Comparison of ENCODE assay signal across 31 cellular contexts in genomic region chr2:164742738-164743317, GRCh38.
"Had no signal": no experiment of that assay in that cellular context is flagged by ENCODE, and none has a peak within 500 bp of the region (broad histone marks: within the 10 kb centered on the region; RNA-seq: fewer than 3 reads in every experiment).

No MANE protein-coding gene starts in this region.

- H3K27me3 ChIP-seq: ascending aorta, brain microvascular endothelial cell, esophagus muscularis mucosa, foreskin keratinocyte, neutrophil, sigmoid colon, tibial nerve had no signal

- H3K9me3 ChIP-seq: ascending aorta, esophagus muscularis mucosa, lower lobe of right lung, mucosa of descending colon, neutrophil, prostate gland, sigmoid colon, tibial nerve had no signal

- H3K4me3 ChIP-seq: ascending aorta, esophagus muscularis mucosa, lower lobe of right lung, mucosa of descending colon, prostate gland, sigmoid colon, smooth muscle cell, tibial nerve had no signal

- H3K27ac ChIP-seq: ascending aorta, brain microvascular endothelial cell, esophagus muscularis mucosa, foreskin keratinocyte, lower lobe of right lung, neutrophil, prostate gland, sigmoid colon, tibial nerve, WERI-Rb-1 had no signal

- ATAC-seq: foreskin keratinocyte, left colon, lower lobe of right lung, mucosa of descending colon, T-helper 17 cell had no signal

- DNase-seq: activated CD4-positive, alpha-beta memory T cell treated with anti-CD3 and anti-CD28 coated beads for 36 hours; activated CD4-positive, alpha-beta T cell treated with anti-CD3 and anti-CD28 coated beads, Interleukin-2, amount 10 ng/mL, durations not matched to agents 24 days and 14 days; activated CD4-positive, CD25-positive, alpha-beta regulatory T cell treated with anti-CD3 and anti-CD28 coated beads, Interleukin-2, amount 50 U/mL, for 72 hours; activated CD8-positive, alpha-beta memory T cell treated with anti-CD3 and anti-CD28 coated beads, Interleukin-2, amount 50 U/mL, for 4 hours; activated effector memory CD4-positive, alpha-beta T cell treated with anti-CD3 and anti-CD28 coated beads, Interleukin-2, amount 50 U/mL, for 16 hours; activated naive CD4-positive, alpha-beta T cell treated with anti-CD3 and anti-CD28 coated beads for 36 hours; activated naive CD8-positive, alpha-beta T cell treated with anti-CD3 and anti-CD28 coated beads for 36 hours; activated T-cell treated with anti-CD3 and anti-CD28 coated beads, Interleukin-2, amount 50 U/mL, for 1 hour; brain microvascular endothelial cell; endodermal cell; foreskin keratinocyte; kidney; left colon; lower lobe of right lung; mesendoderm; mucosa of descending colon; retina; sigmoid colon; stimulated activated CD4-positive, alpha-beta T cell treated with anti-CD3 and anti-CD28 coated beads, Interleukin-1b, Interleukin-23, amount 100 ng/mL, for 48 hours; stimulated activated CD4-positive, alpha-beta T cell treated with anti-CD3 and anti-CD28 coated beads, Interleukin-4, amount 100 ng/mL, for 4 hours; stimulated activated CD8-positive, alpha-beta memory T cell treated with anti-CD3 and anti-CD28 coated beads, Interleukin-4, amount 100 ng/mL, for 48 hours; stimulated activated naive CD4-positive, alpha-beta T cell; T-helper 17 cell; T1000; WERI-Rb-1 had no signal

- H3K4me1 ChIP-seq: prostate gland had no signal

- FAIRE-seq: kidney had no signal

- H3K36me3 ChIP-seq: ascending aorta, brain microvascular endothelial cell, esophagus muscularis mucosa, lower lobe of right lung, neutrophil, prostate gland, sigmoid colon, tibial nerve, WERI-Rb-1 had no signal
